9 cellular contexts compared by ENCODE assay signal in the genomic region with DNA sequence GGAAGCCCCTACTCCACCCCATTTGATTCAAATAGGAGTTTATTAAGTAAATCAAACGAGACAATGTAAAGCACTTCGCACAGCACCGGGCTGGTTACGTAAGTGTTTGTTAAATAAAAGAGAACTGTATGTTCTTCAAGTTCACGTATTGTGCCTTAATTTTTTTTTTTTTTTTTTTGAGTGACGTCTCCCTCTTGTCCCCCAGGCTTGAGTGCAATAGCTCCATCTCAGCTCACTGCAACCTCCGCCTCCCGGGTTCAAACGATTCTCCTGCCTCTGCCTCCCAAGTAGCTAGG. TPM values are rescaled to one million over a fixed set of nuclear protein-coding genes. Genes with fewer than 3 reads are reported as not detected.
A peak's percentile ranks its signal among the peaks of the same experiment; 100 is the strongest.
DNase-seq lines count a peak whose midpoint lies in the region; ATAC-seq and TF ChIP-seq lines count a peak whose summit lies in the region.
"Had no signal": no experiment of that assay in that cellular context is flagged by ENCODE, and none has a peak within 500 bp of the region (broad histone marks: within the 10 kb centered on the region; RNA-seq: fewer than 3 reads in every experiment).

No MANE protein-coding gene starts in this region.

- H3K27me3 ChIP-seq in prostate gland (replicated peaks; ENCODE audit: insufficient read depth): no peaks in the 10 kb centered on the region

- H3K9me3 Mint-ChIP-seq in Calu3 (ENCODE audit: low read depth, unreplicated experiment): no peaks in the 10 kb centered on the region

- peaks cover 55% of the 10 kb centered on the region for H3K36me3 Mint-ChIP-seq in Calu3 (ENCODE audit: insufficient read depth, unreplicated experiment)
- H3K36me3 Mint-ChIP-seq in T-helper 17 cell (ENCODE audit: low read depth): peaks cover 3% of the 10 kb centered on the region

- WGBS in prostate gland: 12% methylated on average over 9 of the region's 9 CpGs

- no peak for TF ChIP-seq CTCF in Calu3 (IDR thresholded peaks at IDR 0.05; ENCODE audit: unreplicated experiment)
- TF ChIP-seq CTCF in fibroblast of pulmonary artery (IDR thresholded peaks at IDR 0.05; ENCODE audit: low read length, missing control alignments): no peak
- TF ChIP-seq CTCF in prostate gland (IDR thresholded peaks at IDR 0.05): no peak

- H3K27ac ChIP-seq in prostate gland: peak overlapping the region; percentile 99
- H3K27ac ChIP-seq: HL-60 had no signal

- no peaks in the 10 kb centered on the region for H3K4me1 ChIP-seq in prostate gland (replicated peaks)

- CTCF ChIA-PET in Calu3 (lab: Charles Lee): interaction anchor here (1.4 to 2.4 kb wide), 11 partner anchors 11 to 111 kb away, joined by 4 to 29 read pairs (median 7); a partner anchor contains a TSS

- H3K9me3 ChIP-seq in T-helper 17 cell (ENCODE audit: control insufficient read depth, low read length, poor library complexity, severe bottlenecking) (no peaks in the 10 kb centered on the region), prostate gland (no peaks in the 10 kb centered on the region)

- intact Hi-C loops in Calu3 (cut with micrococcal nuclease; ENCODE audit: unreplicated experiment): loop anchor here (1.0 to 10.0 kb wide), 6 partner anchors 18 to 274 kb away; no protein-coding TSS in a partner anchor
- intact Hi-C loops in prostate gland (cut with DNase I): loop anchor here (5.0 to 10.0 kb wide), 3 partner anchors 82 to 156 kb away; a partner anchor contains a TSS
- intact Hi-C loops in posterior vena cava (cut with DNase I): loop anchor here (5.0 to 10.0 kb wide), 2 partner anchors 124 to 127 kb away; no protein-coding TSS in a partner anchor

- H3K4me1 Mint-ChIP-seq in Calu3 (ENCODE audit: low read depth, unreplicated experiment) (peaks cover 32% of the 10 kb centered on the region), T-helper 17 cell (peaks cover 10% of the 10 kb centered on the region)

- H3K27ac Mint-ChIP-seq in Calu3 (ENCODE audit: unreplicated experiment) (peak overlapping the region; percentile 92), T-helper 17 cell (no peak overlapping the region)

- H3K4me3 Mint-ChIP-seq in Calu3 (ENCODE audit: low read depth, unreplicated experiment) (peak overlapping the region; percentile 91), T-helper 17 cell (peak overlapping the region; percentile 96)

- DNase-seq in Calu3: no peak
- DNase-seq in T-helper 17 cell: no peak
- no peak for DNase-seq in fibroblast of pulmonary artery (ENCODE audit: low read depth)
- DNase-seq in prostate gland (ENCODE audit: low spot score): peak; percentile 64
- DNase-seq in posterior vena cava (ENCODE audit: low spot score): no peak
- DNase-seq in UCSD-AML1 (lab: John Stamatoyannopoulos, UW; ENCODE audit: unreplicated experiment): no peak
- no peak for DNase-seq in NCI-H2171 (lab: John Stamatoyannopoulos, UW)

- H3K27me3 Mint-ChIP-seq in Calu3 (ENCODE audit: unreplicated experiment) (no peaks in the 10 kb centered on the region), T-helper 17 cell (peaks cover 67% of the 10 kb centered on the region)

- H3K4me3 ChIP-seq in fibroblast of pulmonary artery (replicated peaks; ENCODE audit: low read depth, low read length): peak overlapping the region; percentile 98
- peak overlapping the region; percentile 65 to 72 for H3K4me3 ChIP-seq in prostate gland

- no peak for TF ChIP-seq POLR2A in prostate gland (IDR thresholded peaks at IDR 0.05)

- ATAC-seq in T-helper 17 cell (no peak), GM21360 (IDR thresholded peaks at IDR 0.05; ENCODE audit: unreplicated experiment) (no peak)

- BruUV-seq in Calu3 (replicated peaks; lab: Mats Ljungman, UMichigan): no TSS peak

- H3K36me3 ChIP-seq in prostate gland: no peaks in the 10 kb centered on the region

RNA-seq across cellular contexts. Expression of a gene that starts 1.3 kb away (rescaled TPM):
- total RNA-seq in Calu3 (2022): 202 and 269 TPM in 2 replicates
- total RNA-seq in T-helper 17 cell: 1 to 10 TPM in 1 of 2 donors, under 1 TPM in 1; 0.77 to 1.2 TPM
- 10 to 100 TPM; 47.5 to 79.4 TPM for total RNA-seq in prostate gland
- 100 to 1,000 TPM; 177 to 201 TPM for total RNA-seq in posterior vena cava

Comparison
In these comparisons a context has a peak if more than half of its experiments do, and no peak if none do; other contexts are left out.
1. RNA of a gene that starts 1.3 kb away (total RNA-seq): 202 to 269 TPM in Calu3, 177 to 201 TPM in posterior vena cava and 47.5 to 79.4 TPM in prostate gland; 0.77 to 1.2 TPM in T-helper 17 cell; every median in the first group is over 10 times any median in the second.